24 cellular contexts compared by ENCODE assay signal in the genomic region with DNA sequence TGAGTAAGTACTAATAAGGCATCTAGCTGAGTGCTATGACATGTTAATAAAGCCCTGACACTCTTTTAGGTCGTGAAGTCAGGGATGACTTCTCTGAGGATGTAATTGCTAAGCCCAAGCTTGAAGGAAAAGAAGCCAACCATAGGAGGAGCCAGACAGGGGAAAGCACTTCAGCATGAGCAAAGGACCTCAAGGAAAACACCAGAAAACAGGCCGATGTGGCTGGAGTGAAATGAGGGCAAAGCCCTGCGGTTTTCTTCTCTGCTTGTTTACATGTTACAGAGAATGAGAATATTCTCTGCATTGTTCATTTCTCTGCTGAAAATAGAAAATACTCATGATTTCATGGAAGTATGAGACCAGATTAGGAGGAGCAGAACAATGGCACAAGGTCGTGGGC.
"Had no signal": no experiment of that assay in that cellular context is flagged by ENCODE, and none has a peak within 500 bp of the region (broad histone marks: within the 10 kb centered on the region; RNA-seq: fewer than 3 reads in every experiment).

No MANE protein-coding gene starts in this region.

- H3K27ac Mint-ChIP-seq: activated CD4-positive, alpha-beta memory T cell treated with anti-CD3 and anti-CD28 coated beads for 36 hours; activated CD4-positive, alpha-beta T cell treated with anti-CD3 and anti-CD28 coated beads, Interleukin-2, amount 10 ng/mL, durations not matched to agents 24 days and 14 days; activated naive CD4-positive, alpha-beta T cell treated with anti-CD3 and anti-CD28 coated beads, Interleukin-2, amount 50 U/mL, for 72 hours; activated naive CD8-positive, alpha-beta T cell treated with anti-CD3 and anti-CD28 coated beads, Interleukin-2, amount 50 U/mL, for 24 hours; brain; T-helper 17 cell; WTC11 had no signal

- H3K27me3 Mint-ChIP-seq: activated CD4-positive, alpha-beta memory T cell treated with anti-CD3 and anti-CD28 coated beads for 36 hours; activated CD4-positive, alpha-beta T cell treated with anti-CD3 and anti-CD28 coated beads, Interleukin-2, amount 10 ng/mL, durations not matched to agents 24 days and 14 days; brain; T-helper 17 cell had no signal

- ATAC-seq: activated naive CD4-positive, alpha-beta T cell treated with anti-CD3 and anti-CD28 coated beads, Interleukin-2, amount 50 U/mL, for 72 hours; activated naive CD8-positive, alpha-beta T cell treated with anti-CD3 and anti-CD28 coated beads, Interleukin-2, amount 50 U/mL, for 24 hours; activated T-cell treated with anti-CD3 and anti-CD28 coated beads, Interleukin-2, amount 50 U/mL, for 4 hours; T-helper 17 cell; WTC11 had no signal

- H3K36me3 Mint-ChIP-seq: activated CD4-positive, alpha-beta memory T cell treated with anti-CD3 and anti-CD28 coated beads for 36 hours; brain had no signal

- H3K4me3 Mint-ChIP-seq: activated CD4-positive, alpha-beta memory T cell treated with anti-CD3 and anti-CD28 coated beads for 36 hours; activated CD4-positive, alpha-beta T cell treated with anti-CD3 and anti-CD28 coated beads, Interleukin-2, amount 10 ng/mL, durations not matched to agents 24 days and 14 days; activated naive CD8-positive, alpha-beta T cell treated with anti-CD3 and anti-CD28 coated beads, Interleukin-2, amount 50 U/mL, for 24 hours; activated T-cell treated with anti-CD3 and anti-CD28 coated beads, Interleukin-2, amount 50 U/mL, for 4 hours; brain; T-helper 17 cell; WTC11 had no signal

- DNase-seq: activated CD4-positive, alpha-beta memory T cell treated with anti-CD3 and anti-CD28 coated beads for 36 hours; activated CD4-positive, alpha-beta T cell treated with anti-CD3 and anti-CD28 coated beads, Interleukin-2, amount 10 ng/mL, durations not matched to agents 24 days and 14 days; activated CD4-positive, CD25-positive, alpha-beta regulatory T cell treated with anti-CD3 and anti-CD28 coated beads, Interleukin-2, amount 50 U/mL, for 72 hours; activated CD8-positive, alpha-beta memory T cell treated with anti-CD3 and anti-CD28 coated beads for 24 hours; activated effector memory CD4-positive, alpha-beta T cell treated with anti-CD3 and anti-CD28 coated beads, Interleukin-2, amount 50 U/mL, for 16 hours; activated naive CD4-positive, alpha-beta T cell treated with Interleukin-2 at 50 U/mL for 16 hours; activated naive CD8-positive, alpha-beta T cell treated with anti-CD3 and anti-CD28 coated beads, Interleukin-2, amount 50 U/mL, for 24 hours; activated T-cell treated with anti-CD3 and anti-CD28 coated beads, Interleukin-2, amount 50 U/mL, for 4 hours; amygdala; Kasumi-1; NCI-H1092; NCI-H1417; NCI-H1930; NCI-H2171; NCI-H2227 treated with DMSO at 0.1 percent for 48 hours; NCI-H446 treated with DMSO at 0.1 percent for 48 hours; NCI-H526; NCI-H774; SIG-M5; T-helper 17 cell; T-helper 9 cell had no signal

- H3K4me1 Mint-ChIP-seq: activated CD4-positive, alpha-beta T cell treated with anti-CD3 and anti-CD28 coated beads, Interleukin-2, amount 10 ng/mL, durations not matched to agents 24 days and 14 days; activated naive CD8-positive, alpha-beta T cell treated with anti-CD3 and anti-CD28 coated beads, Interleukin-2, amount 50 U/mL, for 24 hours; brain; T-helper 17 cell had no signal
